ENCODE assay signal across 1 cellular context in genomic region chr11:117192401-117192875, GRCh38.
TF ChIP-seq lines count a peak whose summit lies in the region.

No MANE protein-coding gene starts in this region.

TF ChIP-seq in IMR-90, 13 proteins besides CTCF, POLR2A, EP300 and RAD21:
- TF ChIP-seq CEBPB (IDR thresholded peaks at IDR 0.05; ENCODE audit: low read depth, low read length), result no peak
- TF ChIP-seq NFE2L2 (IDR thresholded peaks at IDR 0.05; ENCODE audit: low read depth, low read length), result no peak
- no peak for TF ChIP-seq ELK1 (IDR thresholded peaks at IDR 0.05; ENCODE audit: borderline replicate concordance, low read depth, low read length)
- no peak for TF ChIP-seq CHD1 (IDR thresholded peaks at IDR 0.05; ENCODE audit: low read depth, low read length)
- TF ChIP-seq USF2 (IDR thresholded peaks at IDR 0.05; ENCODE audit: low read depth, low read length), result no peak
- no peak for TF ChIP-seq RFX5 (IDR thresholded peaks at IDR 0.05; ENCODE audit: low read depth, low read length)
- no peak for TF ChIP-seq BHLHE40 (IDR thresholded peaks at IDR 0.05; ENCODE audit: low read depth, low read length)
- TF ChIP-seq MAFK (IDR thresholded peaks at IDR 0.05; ENCODE audit: low read depth, low read length), result no peak
- TF ChIP-seq MXI1 (IDR thresholded peaks at IDR 0.05; ENCODE audit: borderline replicate concordance, low read depth, low read length), result no peak
- no peak for TF ChIP-seq FOS (IDR thresholded peaks at IDR 0.05; ENCODE audit: low read depth, low read length)
- no peak for TF ChIP-seq RCOR1 (IDR thresholded peaks at IDR 0.05; ENCODE audit: insufficient replicate concordance, low read length)
- no peak for TF ChIP-seq SMC3 (IDR thresholded peaks at IDR 0.05; ENCODE audit: low read depth, low read length)
- TF ChIP-seq MAZ (IDR thresholded peaks at IDR 0.05; ENCODE audit: borderline replicate concordance, low read depth, low read length), result no peak
TF ChIP-seq in IMR-90: peak in this region for 0.
